Comparison of ENCODE assay signal across 1 cellular context in the genomic region with DNA sequence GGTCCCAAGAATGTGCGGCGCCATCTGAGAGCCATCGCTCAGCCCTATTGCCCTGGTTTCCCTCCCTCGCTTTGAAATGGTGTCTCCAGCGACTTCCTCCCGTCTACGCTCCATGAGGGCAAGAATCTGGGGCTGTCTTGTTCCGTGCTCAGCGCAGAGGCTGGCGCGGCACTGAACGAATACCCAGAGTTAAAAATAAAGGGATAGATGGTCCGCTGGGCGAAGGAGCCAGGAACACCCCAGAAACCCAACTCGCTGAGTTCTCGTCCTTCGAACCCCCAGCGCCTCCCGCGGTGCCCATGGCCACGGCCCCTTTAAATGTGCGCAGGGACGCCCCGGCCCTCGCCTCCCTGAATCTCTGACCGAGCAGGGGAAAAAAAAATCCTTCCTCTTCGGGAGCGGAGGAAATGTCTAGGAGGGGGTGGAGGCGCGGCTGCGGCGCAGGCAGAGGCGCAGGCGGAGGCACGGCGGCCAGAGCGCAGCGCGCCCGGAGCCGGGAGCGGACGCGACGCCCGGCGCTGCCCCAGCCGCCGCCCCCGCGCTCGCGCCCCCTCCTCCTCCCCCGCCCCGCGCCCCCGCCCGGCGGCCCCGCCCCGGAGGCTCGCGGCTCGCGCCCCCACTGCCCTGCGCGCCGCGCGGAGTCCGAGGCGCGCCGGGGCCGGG.
TF ChIP-seq lines count a peak whose summit lies in the region.

No MANE protein-coding gene starts in this region.

TF ChIP-seq in A549, 52 proteins besides CTCF, POLR2A, EP300 and RAD21 (continued from another document):
- TF ChIP-seq HOXB5 (CRISPR knock-in tag; IDR thresholded peaks at IDR 0.05) (no peak), EHMT2 (IDR thresholded peaks at IDR 0.05; ENCODE audit: low read depth) (no peak), KDM1A (IDR thresholded peaks at IDR 0.05; ENCODE audit: low read depth) (no peak), GATA3 (IDR thresholded peaks at IDR 0.05; ENCODE audit: borderline replicate concordance) (no peak), JUN (IDR thresholded peaks at IDR 0.05) (no peak), CBX2 (IDR thresholded peaks at IDR 0.05; ENCODE audit: borderline replicate concordance, low read depth) (no peak), SMC3 (IDR thresholded peaks at IDR 0.05) (no peak)
- TF ChIP-seq, protein P1, sequence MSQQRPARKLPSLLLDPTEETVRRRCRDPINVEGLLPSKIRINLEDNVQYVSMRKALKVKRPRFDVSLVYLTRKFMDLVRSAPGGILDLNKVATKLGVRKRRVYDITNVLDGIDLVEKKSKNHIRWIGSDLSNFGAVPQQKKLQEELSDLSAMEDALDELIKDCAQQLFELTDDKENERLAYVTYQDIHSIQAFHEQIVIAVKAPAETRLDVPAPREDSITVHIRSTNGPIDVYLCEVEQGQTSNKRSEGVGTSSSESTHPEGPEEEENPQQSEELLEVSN (IDR thresholded peaks at IDR 0.05; ENCODE audit: borderline replicate concordance, low read depth), result no peak
